Comparison of ENCODE assay signal across 34 cellular contexts in genomic region chr7:20681258-20681882, GRCh38.
A peak's percentile ranks its signal among the peaks of the same experiment; 100 is the strongest.
DNase-seq lines count a peak whose midpoint lies in the region; ATAC-seq, FAIRE-seq and TF ChIP-seq lines count a peak whose summit lies in the region.
"Had no signal": no experiment of that assay in that cellular context is flagged by ENCODE, and none has a peak within 500 bp of the region (broad histone marks: within the 10 kb centered on the region; RNA-seq: fewer than 3 reads in every experiment).

No MANE protein-coding gene starts in this region.

- DNase-seq in HepG2 (ENCODE audit: low spot score): peak; percentile 12
- DNase-seq in right lobe of liver: no peak
- DNase-seq in A549 (ENCODE audit: low read depth in 1 of 2, low spot score in 1 of 2): no peak
- no peak for DNase-seq in nephron progenitor cell
- no peak for DNase-seq in SHP77 (lab: John Stamatoyannopoulos, UW)
- no peak for DNase-seq in lower lobe of right lung
- DNase-seq: 8988T; ACHN; AML-193; BE2C; C1 segment of cervical spinal cord; Caco-2; Calu3; CD4-positive, alpha-beta memory T cell; CD4-positive, alpha-beta T cell; CD4-positive, CD25-positive, alpha-beta regulatory T cell; CD8-positive, alpha-beta memory T cell; CD8-positive, alpha-beta T cell; COR-L47; DMS 273 treated with DMSO at 0.1 percent for 48 hours; DMS153; DMS53; DMS79; DMS79 treated with DMSO at 0.1 percent for 48 hours; DND-41; EL had no signal

- no peaks in the 10 kb centered on the region for H3K36me3 Mint-ChIP-seq in nephron progenitor cell (ENCODE audit: low read depth)
- H3K36me3 Mint-ChIP-seq: CD14-positive monocyte; CD4-positive, alpha-beta memory T cell; CD4-positive, CD25-positive, alpha-beta regulatory T cell; CD8-positive, alpha-beta memory T cell; CD8-positive, alpha-beta T cell had no signal

- H3K4me3 Mint-ChIP-seq in nephron progenitor cell: no peak overlapping the region
- H3K4me3 Mint-ChIP-seq: B cell; CD14-positive monocyte; CD4-positive, alpha-beta memory T cell; CD4-positive, alpha-beta T cell; CD4-positive, CD25-positive, alpha-beta regulatory T cell; CD8-positive, alpha-beta memory T cell; CD8-positive, alpha-beta T cell had no signal

- H3K4me1 ChIP-seq in HepG2 (ENCODE audit: insufficient read depth, low read length) (peaks cover 9% of the 10 kb centered on the region), right lobe of liver (peaks cover 0 to 18% (median 0%) of the 10 kb centered on the region in 4 donors), A549 (no peaks in the 10 kb centered on the region), lower lobe of right lung (no peaks in the 10 kb centered on the region)
- H3K4me1 ChIP-seq: BE2C; BLaER1; BLaER1 treated with 17β-estradiol and CSF1 and Interleukin-3, amounts not matched to agents 10 nM and 100 nM had no signal

- H3K4me3 ChIP-seq in HepG2 (replicated peaks in 1 of 3; ENCODE audit: insufficient read depth in 1 of 3, low read depth in 2 of 3, low read length in 3 of 3) (no peak overlapping the region), right lobe of liver (no peak overlapping the region), A549 (no peak overlapping the region), lower lobe of right lung (no peak overlapping the region)
- H3K4me3 ChIP-seq: BLaER1; BLaER1 treated with 17β-estradiol and CSF1 and Interleukin-3, amounts not matched to agents 10 nM and 100 nM had no signal

- POLR2A ChIA-PET in HepG2 (lab: Yijun Ruan, JAX) (no interaction called here), A549 (lab: Yijun Ruan, JAX) (no interaction called here)

- H3K4me1 Mint-ChIP-seq in nephron progenitor cell: no peaks in the 10 kb centered on the region
- H3K4me1 Mint-ChIP-seq: B cell; CD14-positive monocyte; CD4-positive, alpha-beta memory T cell; CD4-positive, CD25-positive, alpha-beta regulatory T cell; CD8-positive, alpha-beta memory T cell had no signal

- intact Hi-C loops in HepG2 (cut with micrococcal nuclease; ENCODE audit: unreplicated experiment) (no loop called here), right lobe of liver (cut with DNase I) (no loop called here), lower lobe of right lung (cut with DNase I) (no loop called here)

- no TSS peak for BruUV-seq in HepG2 (replicated peaks; lab: Mats Ljungman, UMichigan)

- TF ChIP-seq POLR2A in HepG2 (IDR thresholded peaks at IDR 0.05; ENCODE audit: insufficient read depth in 1 of 2, low read depth in 2 of 2, low read length in 2 of 2) (no peak), right lobe of liver (IDR thresholded peaks at IDR 0.05) (no peak), A549 (IDR thresholded peaks at IDR 0.05; ENCODE audit: low read length) (no peak)

- H3K9me3 Mint-ChIP-seq in nephron progenitor cell: no peaks in the 10 kb centered on the region
- H3K9me3 Mint-ChIP-seq: CD4-positive, alpha-beta memory T cell; CD8-positive, alpha-beta T cell had no signal

- no peaks in the 10 kb centered on the region for H3K9me3 ChIP-seq in HepG2 (ENCODE audit: low read length)
- H3K9me3 ChIP-seq in right lobe of liver: no peaks in the 10 kb centered on the region
- H3K9me3 ChIP-seq in A549: no peaks in the 10 kb centered on the region
- H3K9me3 ChIP-seq in lower lobe of right lung: no peaks in the 10 kb centered on the region
- H3K9me3 ChIP-seq: BE2C; BLaER1; BLaER1 treated with 17β-estradiol and CSF1 and Interleukin-3, amounts not matched to agents 10 nM and 100 nM; Caco-2 had no signal

- peak; percentile 54 for ATAC-seq in HepG2
- ATAC-seq in right lobe of liver: no peak
- ATAC-seq in A549: no peak
- no peak for ATAC-seq in lower lobe of right lung
- ATAC-seq: CD8-positive, alpha-beta T cell had no signal

- TF ChIP-seq EP300 in HepG2 (IDR thresholded peaks at IDR 0.05; ENCODE audit: low read depth in 2 of 2, low read length in 2 of 2) (no peak), HepG2 (CRISPR knock-in tag; IDR thresholded peaks at IDR 0.05; ENCODE audit: borderline replicate concordance) (no peak), A549 (IDR thresholded peaks at IDR 0.05) (no peak)

- in situ Hi-C loops in HepG2 (cut with HindIII; ENCODE audit: extremely low pct_ligation_motif_present, low pct_unique_long_range_greater_than_20kb): no loop called here

- peak overlapping the region; percentile 69 for H3K27ac Mint-ChIP-seq in nephron progenitor cell
- H3K27ac Mint-ChIP-seq: B cell; CD14-positive monocyte; CD4-positive, alpha-beta memory T cell; CD4-positive, alpha-beta T cell; CD4-positive, CD25-positive, alpha-beta regulatory T cell; CD8-positive, alpha-beta memory T cell; CD8-positive, alpha-beta T cell had no signal

- no peak overlapping the region for H3K27ac ChIP-seq in HepG2 (ENCODE audit: extremely low read length, insufficient read depth, low read length)
- H3K27ac ChIP-seq in right lobe of liver: no peak overlapping the region
- no peak overlapping the region for H3K27ac ChIP-seq in A549
- no peak overlapping the region for H3K27ac ChIP-seq in lower lobe of right lung
- H3K27ac ChIP-seq: 22Rv1; BLaER1; BLaER1 treated with 17β-estradiol and CSF1 and Interleukin-3, amounts not matched to agents 10 nM and 100 nM; C4-2B had no signal

- H3K36me3 ChIP-seq in HepG2 (replicated peaks in 1 of 2; ENCODE audit: control insufficient read depth in 1 of 2, insufficient read depth in 2 of 2, low read length in 2 of 2) (no peaks in the 10 kb centered on the region), right lobe of liver (no peaks in the 10 kb centered on the region), lower lobe of right lung (no peaks in the 10 kb centered on the region)
- H3K36me3 ChIP-seq: BE2C; BLaER1; BLaER1 treated with 17β-estradiol and CSF1 and Interleukin-3, amounts not matched to agents 10 nM and 100 nM had no signal

- H4K20me1 ChIP-seq in HepG2 (ENCODE audit: insufficient read depth, low read length): no peaks in the 10 kb centered on the region
- H4K20me1 ChIP-seq: BLaER1; BLaER1 treated with 17β-estradiol and CSF1 and Interleukin-3, amounts not matched to agents 10 nM and 100 nM had no signal

- 18% methylated on average over 12 of the region's 12 CpGs for WGBS in HepG2 (ENCODE audit: low lambda C conversion rate)
- 71% methylated on average over 11 of the region's 12 CpGs for WGBS in right lobe of liver (ENCODE audit: insufficient coverage, low coverage, low lambda C conversion rate, missing lambda C conversion rate)
- WGBS in A549 (ENCODE audit: missing lambda C conversion rate): 32% methylated on average over 12 of the region's 12 CpGs

- no peaks in the 10 kb centered on the region for H3K27me3 ChIP-seq in HepG2 (ENCODE audit: control insufficient read depth in 1 of 2, insufficient read depth in 2 of 2, low read length in 2 of 2)
- H3K27me3 ChIP-seq in right lobe of liver: no peaks in the 10 kb centered on the region
- H3K27me3 ChIP-seq in lower lobe of right lung (ENCODE audit: low read depth): no peaks in the 10 kb centered on the region
- H3K27me3 ChIP-seq: BLaER1; BLaER1 treated with 17β-estradiol and CSF1 and Interleukin-3, amounts not matched to agents 10 nM and 100 nM had no signal

- CTCF ChIA-PET in HepG2 (lab: Yijun Ruan, JAX; ENCODE audit: low intra/inter-chr PET ratio, low total read pairs): no interaction called here
- CTCF ChIA-PET in A549 (lab: Yijun Ruan, JAX): no interaction called here

- H3K27me3 Mint-ChIP-seq in nephron progenitor cell (ENCODE audit: low read depth, poor library complexity): no peaks in the 10 kb centered on the region
- H3K27me3 Mint-ChIP-seq: CD4-positive, CD25-positive, alpha-beta regulatory T cell; CD8-positive, alpha-beta memory T cell had no signal

- no peaks in the 10 kb centered on the region for H3K79me2 ChIP-seq in HepG2 (ENCODE audit: insufficient read depth, low read length)

- TF ChIP-seq CTCF in HepG2 (CRISPR knock-in tag; IDR thresholded peaks at IDR 0.05): no peak
- no peak for TF ChIP-seq CTCF in right lobe of liver (IDR thresholded peaks at IDR 0.05)
- no peak for TF ChIP-seq CTCF in A549 (IDR thresholded peaks at IDR 0.05)
- TF ChIP-seq CTCF in nephron progenitor cell (IDR thresholded peaks at IDR 0.05): no peak
- TF ChIP-seq CTCF in lower lobe of right lung (IDR thresholded peaks at IDR 0.05): no peak

- FAIRE-seq in HepG2 (lab: Jason Lieb, UNC): no peak
- FAIRE-seq in A549 (lab: Jason Lieb, UNC): no peak
- FAIRE-seq: A204.1, D721Med had no signal

- TF ChIP-seq RAD21 in HepG2 (CRISPR knock-in tag; IDR thresholded peaks at IDR 0.05) (no peak), A549 (conservative IDR thresholded peaks at IDR 0.05 in 1 of 2, IDR thresholded peaks at IDR 0.05 in 1 of 2) (no peak)

- H2AFZ ChIP-seq in HepG2 (ENCODE audit: low read length): no peak overlapping the region

- H3K9ac ChIP-seq in HepG2 (ENCODE audit: insufficient read depth, low read depth, low read length): no peak overlapping the region
- H3K9ac ChIP-seq: BLaER1; BLaER1 treated with 17β-estradiol and CSF1 and Interleukin-3, amounts not matched to agents 10 nM and 100 nM had no signal

- H3K4me2 ChIP-seq in HepG2 (ENCODE audit: low read depth, low read length): no peak overlapping the region
- no peak overlapping the region for H3K4me2 ChIP-seq in A549
- H3K4me2 ChIP-seq: BLaER1; BLaER1 treated with 17β-estradiol and CSF1 and Interleukin-3, amounts not matched to agents 10 nM and 100 nM had no signal

TF ChIP-seq in HepG2, 621 proteins besides CTCF, POLR2A, EP300 and RAD21 (continues in another document):
- TF ChIP-seq BCL6 (CRISPR knock-in tag; IDR thresholded peaks at IDR 0.05) (0 out of 2 replicates have a peak, but pooled peaks have one; percentile 23), GFI1 (CRISPR knock-in tag; IDR thresholded peaks at IDR 0.05; ENCODE audit: borderline replicate concordance) (no peak), MAFF (IDR thresholded peaks at IDR 0.05; ENCODE audit: low read depth, low read length) (peak; percentile 61), ZNF460 (CRISPR knock-in tag; IDR thresholded peaks at IDR 0.05; ENCODE audit: borderline replicate concordance) (0 out of 2 replicates have a peak, but pooled peaks have one; percentile 41)

TF ChIP-seq in A549, 52 proteins besides CTCF, POLR2A, EP300 and RAD21:
- TF ChIP-seq CBX2 (IDR thresholded peaks at IDR 0.05; ENCODE audit: borderline replicate concordance, low read depth): no peak
- peak; percentile 46 for TF ChIP-seq MAFK (IDR thresholded peaks at IDR 0.05; ENCODE audit: partially characterized antibody)
TF ChIP-seq in A549: peak in this region for 1.

Comparison
In these comparisons a context has a peak if more than half of its experiments do, and no peak if none do; other contexts are left out.
1. Of the 38 proteins assayed by ChIP-seq in both HepG2 and A549: peak only in HepG2: none; only in A549: none; in both: MAFK; in neither: 37.